Comparison of ENCODE assay signal across 1 cellular context in genomic region chr3:51391075-51391565, GRCh38.
TF ChIP-seq lines count a peak whose summit lies in the region.

A gene with protein sequence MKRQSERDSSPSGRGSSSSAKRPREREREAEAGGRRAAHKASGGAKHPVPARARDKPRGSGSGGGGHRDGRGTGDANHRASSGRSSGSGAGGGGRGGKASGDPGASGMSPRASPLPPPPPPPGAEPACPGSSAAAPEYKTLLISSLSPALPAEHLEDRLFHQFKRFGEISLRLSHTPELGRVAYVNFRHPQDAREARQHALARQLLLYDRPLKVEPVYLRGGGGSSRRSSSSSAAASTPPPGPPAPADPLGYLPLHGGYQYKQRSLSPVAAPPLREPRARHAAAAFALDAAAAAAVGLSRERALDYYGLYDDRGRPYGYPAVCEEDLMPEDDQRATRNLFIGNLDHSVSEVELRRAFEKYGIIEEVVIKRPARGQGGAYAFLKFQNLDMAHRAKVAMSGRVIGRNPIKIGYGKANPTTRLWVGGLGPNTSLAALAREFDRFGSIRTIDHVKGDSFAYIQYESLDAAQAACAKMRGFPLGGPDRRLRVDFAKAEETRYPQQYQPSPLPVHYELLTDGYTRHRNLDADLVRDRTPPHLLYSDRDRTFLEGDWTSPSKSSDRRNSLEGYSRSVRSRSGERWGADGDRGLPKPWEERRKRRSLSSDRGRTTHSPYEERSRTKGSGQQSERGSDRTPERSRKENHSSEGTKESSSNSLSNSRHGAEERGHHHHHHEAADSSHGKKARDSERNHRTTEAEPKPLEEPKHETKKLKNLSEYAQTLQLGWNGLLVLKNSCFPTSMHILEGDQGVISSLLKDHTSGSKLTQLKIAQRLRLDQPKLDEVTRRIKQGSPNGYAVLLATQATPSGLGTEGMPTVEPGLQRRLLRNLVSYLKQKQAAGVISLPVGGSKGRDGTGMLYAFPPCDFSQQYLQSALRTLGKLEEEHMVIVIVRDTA (plus strand): TSS chr3:51391285. CDS start chr3:51391400, 115 bp downstream.

TF ChIP-seq in HepG2, 621 proteins besides CTCF, POLR2A, EP300 and RAD21 (continued from another document and continues in another):
- TF ChIP-seq ZNF609 (CRISPR knock-in tag; IDR thresholded peaks at IDR 0.05; ENCODE audit: borderline replicate concordance) (peak; percentile 64; the same call in 1 of the 2 replicates), PRDM10 (CRISPR knock-in tag; IDR thresholded peaks at IDR 0.05; ENCODE audit: low read depth) (peak; percentile 90), EZH2 (conservative IDR thresholded peaks at IDR 0.05; ENCODE audit: low read depth, low read length) (no peak), ZFY (CRISPR knock-in tag; IDR thresholded peaks at IDR 0.05) (peak; percentile 92), STAG1 (CRISPR knock-in tag; IDR thresholded peaks at IDR 0.05) (peak; percentile 63), SIN3A (IDR thresholded peaks at IDR 0.05; ENCODE audit: borderline replicate concordance, low read depth, low read length) (peak; percentile 28; the same call in 1 of the 2 replicates), GMEB2 (CRISPR knock-in tag; IDR thresholded peaks at IDR 0.05; ENCODE audit: low read depth) (peak; percentile 80), JUN (CRISPR knock-in tag; IDR thresholded peaks at IDR 0.05) (no peak), NCOA1 (CRISPR knock-in tag; IDR thresholded peaks at IDR 0.05) (no peak; the same call in 1 of the 2 replicates), BORCS8-MEF2B (CRISPR knock-in tag; IDR thresholded peaks at IDR 0.05) (peak; percentile 35; the same call in 1 of the 2 replicates), ZNF18 (CRISPR knock-in tag; IDR thresholded peaks at IDR 0.05; ENCODE audit: insufficient replicate concordance) (no peak), HNRNPUL1 (IDR thresholded peaks at IDR 0.05; ENCODE audit: low read depth, low read length) (no peak), ZFYVE20 (CRISPR knock-in tag; IDR thresholded peaks at IDR 0.05; ENCODE audit: borderline replicate concordance, low read depth) (no peak), ZNF530 (CRISPR knock-in tag; IDR thresholded peaks at IDR 0.05; ENCODE audit: low read depth) (no peak), IKZF4 (CRISPR knock-in tag; IDR thresholded peaks at IDR 0.05; ENCODE audit: borderline replicate concordance, low read depth, not compliant biosample characterization) (no peak), BRF2 (CRISPR knock-in tag; IDR thresholded peaks at IDR 0.05) (peak; percentile 44; the same call in 1 of the 2 replicates), ZNF772 (CRISPR knock-in tag; IDR thresholded peaks at IDR 0.05) (peak; percentile 92; the same call in 1 of the 2 replicates), MIXL1 (CRISPR knock-in tag; IDR thresholded peaks at IDR 0.05) (no peak), KDM2A (CRISPR knock-in tag; IDR thresholded peaks at IDR 0.05; ENCODE audit: borderline replicate concordance, low read depth) (peak; percentile 98), CHD4 (IDR thresholded peaks at IDR 0.05; ENCODE audit: borderline replicate concordance, low read length) (no peak), ZNF430 (CRISPR knock-in tag; IDR thresholded peaks at IDR 0.05) (no peak), ZNF564 (CRISPR knock-in tag; IDR thresholded peaks at IDR 0.05) (0 out of 2 replicates have a peak, but pooled peaks have one; percentile 3), AGO1 (IDR thresholded peaks at IDR 0.05; ENCODE audit: low read depth, low read length, poor library complexity, severe bottlenecking) (peak; percentile 78), ZNF136 (CRISPR knock-in tag; IDR thresholded peaks at IDR 0.05; ENCODE audit: low read depth) (no peak), IRF2 (CRISPR knock-in tag; IDR thresholded peaks at IDR 0.05) (peak; percentile 91), ZNF577 (CRISPR knock-in tag; IDR thresholded peaks at IDR 0.05; ENCODE audit: borderline replicate concordance, low read depth) (no peak), ZNF761 (CRISPR knock-in tag; conservative IDR thresholded peaks at IDR 0.05) (peak; percentile 86; the same call in 1 of the 2 replicates), ASH2L (IDR thresholded peaks at IDR 0.05; ENCODE audit: insufficient read length, low read depth, low read length) (peak; percentile 81), CREM (IDR thresholded peaks at IDR 0.05) (peak; percentile 84; the same call in 1 of the 2 replicates), CREM (CRISPR knock-in tag; IDR thresholded peaks at IDR 0.05) (peak; percentile 62; the same call in 1 of the 2 replicates), ZC3H13 (CRISPR knock-in tag; IDR thresholded peaks at IDR 0.05) (peak; percentile 99; the same call in 1 of the 2 replicates), AGO2 (optimal IDR thresholded peaks at IDR 0.05; ENCODE audit: low read depth, low read length) (peak; percentile 59), SOX5 (CRISPR knock-in tag; IDR thresholded peaks at IDR 0.05; ENCODE audit: borderline replicate concordance) (peak; percentile 24; the same call in 1 of the 2 replicates), ARNTL (CRISPR knock-in tag; IDR thresholded peaks at IDR 0.05) (peak; percentile 91)
- TF ChIP-seq, protein P1, sequence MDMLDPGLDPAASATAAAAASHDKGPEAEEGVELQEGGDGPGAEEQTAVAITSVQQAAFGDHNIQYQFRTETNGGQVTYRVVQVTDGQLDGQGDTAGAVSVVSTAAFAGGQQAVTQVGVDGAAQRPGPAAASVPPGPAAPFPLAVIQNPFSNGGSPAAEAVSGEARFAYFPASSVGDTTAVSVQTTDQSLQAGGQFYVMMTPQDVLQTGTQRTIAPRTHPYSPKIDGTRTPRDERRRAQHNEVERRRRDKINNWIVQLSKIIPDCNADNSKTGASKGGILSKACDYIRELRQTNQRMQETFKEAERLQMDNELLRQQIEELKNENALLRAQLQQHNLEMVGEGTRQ (IDR thresholded peaks at IDR 0.05; ENCODE audit: low read depth, low read length), result peak; percentile 91
- TF ChIP-seq, protein P1 (CRISPR knock-in tag; IDR thresholded peaks at IDR 0.05; ENCODE audit: borderline replicate concordance), result peak; percentile 91
- TF ChIP-seq, protein P2, sequence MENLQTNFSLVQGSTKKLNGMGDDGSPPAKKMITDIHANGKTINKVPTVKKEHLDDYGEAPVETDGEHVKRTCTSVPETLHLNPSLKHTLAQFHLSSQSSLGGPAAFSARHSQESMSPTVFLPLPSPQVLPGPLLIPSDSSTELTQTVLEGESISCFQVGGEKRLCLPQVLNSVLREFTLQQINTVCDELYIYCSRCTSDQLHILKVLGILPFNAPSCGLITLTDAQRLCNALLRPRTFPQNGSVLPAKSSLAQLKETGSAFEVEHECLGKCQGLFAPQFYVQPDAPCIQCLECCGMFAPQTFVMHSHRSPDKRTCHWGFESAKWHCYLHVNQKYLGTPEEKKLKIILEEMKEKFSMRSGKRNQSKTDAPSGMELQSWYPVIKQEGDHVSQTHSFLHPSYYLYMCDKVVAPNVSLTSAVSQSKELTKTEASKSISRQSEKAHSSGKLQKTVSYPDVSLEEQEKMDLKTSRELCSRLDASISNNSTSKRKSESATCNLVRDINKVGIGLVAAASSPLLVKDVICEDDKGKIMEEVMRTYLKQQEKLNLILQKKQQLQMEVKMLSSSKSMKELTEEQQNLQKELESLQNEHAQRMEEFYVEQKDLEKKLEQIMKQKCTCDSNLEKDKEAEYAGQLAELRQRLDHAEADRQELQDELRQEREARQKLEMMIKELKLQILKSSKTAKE (CRISPR knock-in tag; IDR thresholded peaks at IDR 0.05; ENCODE audit: borderline replicate concordance), result no peak
- TF ChIP-seq, protein P3, sequence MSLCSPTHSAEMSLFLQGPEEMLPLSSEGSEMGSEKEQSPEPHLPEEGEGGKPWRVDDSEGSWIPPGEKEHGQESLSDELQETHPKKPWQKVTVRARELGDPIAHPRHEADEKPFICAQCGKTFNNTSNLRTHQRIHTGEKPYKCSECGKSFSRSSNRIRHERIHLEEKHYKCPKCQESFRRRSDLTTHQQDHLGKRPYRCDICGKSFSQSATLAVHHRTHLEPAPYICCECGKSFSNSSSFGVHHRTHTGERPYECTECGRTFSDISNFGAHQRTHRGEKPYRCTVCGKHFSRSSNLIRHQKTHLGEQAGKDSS (CRISPR knock-in tag; IDR thresholded peaks at IDR 0.05; ENCODE audit: borderline replicate concordance, low read depth), result 0 out of 2 replicates have a peak, but pooled peaks have one; percentile 63
